27 cellular contexts compared by ENCODE assay signal in the genomic region with DNA sequence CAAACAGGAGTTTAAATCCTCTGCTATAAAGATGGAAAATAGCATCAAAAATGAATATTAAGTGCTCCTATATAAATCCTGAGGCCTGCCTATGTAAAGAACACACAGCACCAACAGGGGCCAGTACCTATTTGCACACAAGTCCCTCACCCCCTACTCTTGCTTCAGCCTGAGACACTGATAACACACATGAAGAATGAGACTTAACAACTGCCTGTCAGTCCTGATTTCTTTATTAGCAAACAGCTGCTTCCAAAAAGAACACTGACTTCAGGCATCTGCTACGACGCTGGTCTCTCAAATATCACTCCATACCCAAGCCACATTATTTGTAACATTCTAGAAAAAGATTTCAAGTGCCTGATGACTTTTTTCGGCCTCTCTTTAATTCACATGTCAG. TPM values are rescaled to one million over a fixed set of nuclear protein-coding genes. Genes with fewer than 3 reads are reported as not detected.
DNase-seq lines count a peak whose midpoint lies in the region; ATAC-seq and TF ChIP-seq lines count a peak whose summit lies in the region.
"Had no signal": no experiment of that assay in that cellular context is flagged by ENCODE, and none has a peak within 500 bp of the region (broad histone marks: within the 10 kb centered on the region; RNA-seq: fewer than 3 reads in every experiment).

No MANE protein-coding gene starts in this region.

- H3K27me3 ChIP-seq in Caco-2 (replicated peaks; ENCODE audit: control insufficient read depth, insufficient read depth, low read length) (no peaks in the 10 kb centered on the region), psoas muscle (ENCODE audit: insufficient read depth in 3 of 3, low read length in 2 of 3) (no peaks in the 10 kb centered on the region)
- H3K27me3 ChIP-seq: esophagus muscularis mucosa, right atrium auricular region, vagina had no signal

- TF ChIP-seq CTCF in Caco-2 (IDR thresholded peaks at IDR 0.05; ENCODE audit: insufficient read depth in 1 of 2, low read depth in 1 of 2, low read length in 1 of 2, severe bottlenecking in 1 of 2, unreplicated experiment in 1 of 2) (no peak), fibroblast of villous mesenchyme (IDR thresholded peaks at IDR 0.05; ENCODE audit: insufficient read depth, low read depth, low read length) (no peak), psoas muscle (IDR thresholded peaks at IDR 0.05) (no peak), foreskin fibroblast (IDR thresholded peaks at IDR 0.05; ENCODE audit: low read depth, low read length) (no peak)

- intact Hi-C loops in Caco-2 (cut with micrococcal nuclease; ENCODE audit: unreplicated experiment): loop anchor here (1.0 to 5.0 kb wide), 3 partner anchors 17 to 128 kb away; no protein-coding TSS in a partner anchor
- intact Hi-C loops in psoas muscle (cut with DNase I): no loop called here

- no peaks in the 10 kb centered on the region for H3K27me3 Mint-ChIP-seq in Caco-2 (ENCODE audit: insufficient read depth, unreplicated experiment)
- H3K27me3 Mint-ChIP-seq: activated naive CD4-positive, alpha-beta T cell treated with anti-CD3 and anti-CD28 coated beads, Interleukin-2, amount 10 ng/mL, durations not matched to agents 7 days and 5 days; CD4-positive, CD25-positive, alpha-beta regulatory T cell; central memory CD8-positive, alpha-beta T cell had no signal

- ATAC-seq in psoas muscle: peak; percentile 57 to 83 (median 80)
- ATAC-seq in HG03045 (IDR thresholded peaks at IDR 0.05; ENCODE audit: unreplicated experiment): no peak
- ATAC-seq: GM12878 had no signal

- CTCF ChIA-PET in Caco-2 (lab: Charles Lee): interaction anchor here (0.7 to 1.1 kb wide), 2 partner anchors 18 to 49 kb away, joined by 3 to 5 read pairs; no protein-coding TSS in a partner anchor

- H3K36me3 Mint-ChIP-seq in Caco-2 (ENCODE audit: insufficient read depth, unreplicated experiment): peaks cover 50% of the 10 kb centered on the region
- H3K36me3 Mint-ChIP-seq: activated naive CD4-positive, alpha-beta T cell treated with anti-CD3 and anti-CD28 coated beads, Interleukin-2, amount 10 ng/mL, durations not matched to agents 7 days and 5 days; CD4-positive, CD25-positive, alpha-beta regulatory T cell had no signal

- peak overlapping the region; percentile 13 for H3K4me3 ChIP-seq in Caco-2 (ENCODE audit: low read depth, low read length)
- no peak overlapping the region for H3K4me3 ChIP-seq in fibroblast of villous mesenchyme (ENCODE audit: low read depth, low read length)
- H3K4me3 ChIP-seq in psoas muscle: no peak overlapping the region
- no peak overlapping the region for H3K4me3 ChIP-seq in foreskin fibroblast (ENCODE audit: low read depth in 1 of 2, low read length in 2 of 2)
- H3K4me3 ChIP-seq: esophagus muscularis mucosa, GM12878, GM23248, right atrium auricular region, vagina had no signal

- H3K4me1 Mint-ChIP-seq in Caco-2 (ENCODE audit: low read depth, unreplicated experiment): peaks cover 47% of the 10 kb centered on the region
- H3K4me1 Mint-ChIP-seq: activated naive CD4-positive, alpha-beta T cell treated with anti-CD3 and anti-CD28 coated beads, Interleukin-2, amount 10 ng/mL, durations not matched to agents 7 days and 5 days; CD4-positive, CD25-positive, alpha-beta regulatory T cell; central memory CD8-positive, alpha-beta T cell had no signal

- no peaks in the 10 kb centered on the region for H3K9me3 Mint-ChIP-seq in Caco-2 (ENCODE audit: unreplicated experiment)
- H3K9me3 Mint-ChIP-seq: activated naive CD4-positive, alpha-beta T cell treated with anti-CD3 and anti-CD28 coated beads, Interleukin-2, amount 10 ng/mL, durations not matched to agents 7 days and 5 days; activated T-cell treated with anti-CD3 and anti-CD28 coated beads, Interleukin-2, amount 50 U/mL, for 24 hours; central memory CD8-positive, alpha-beta T cell; T-helper 2 cell treated with Interferon-gamma antibody and Interleukin-4, amounts not matched to agents 5 μg/mL and 100 μg/mL, for 36 hours had no signal

- BruUV-seq in Caco-2 (replicated peaks; lab: Mats Ljungman, UMichigan): TSS peak; percentile 19

- H3K4me1 ChIP-seq in Caco-2 (peaks cover 74% of the 10 kb centered on the region), psoas muscle (peaks cover 7% of the 10 kb centered on the region)
- H3K4me1 ChIP-seq: right atrium auricular region had no signal

- DNase-seq in Caco-2 (peak; percentile 49 to 66), NCI-H526 (lab: John Stamatoyannopoulos, UW) (peak; percentile 77 to 80), fibroblast of villous mesenchyme (ENCODE audit: low read depth) (peak; percentile 52), psoas muscle (no peak), foreskin fibroblast (no peak), mucosa of gallbladder (ENCODE audit: low spot score) (no peak)
- DNase-seq in effector CD4-positive, alpha-beta T cell: no peak
- DNase-seq: activated CD4-positive, CD25-positive, alpha-beta regulatory T cell; activated naive CD4-positive, alpha-beta T cell treated with anti-CD3 and anti-CD28 coated beads, Interleukin-2, amount 10 ng/mL, durations not matched to agents 7 days and 5 days; activated T-cell treated with anti-CD3 and anti-CD28 coated beads, Interleukin-2, amount 50 U/mL, for 24 hours; aorta; CD4-positive, CD25-positive, alpha-beta regulatory T cell; DMS79; effector CD8-positive, alpha-beta T cell; GM23248; KBM-7; NCI-H187; occipital lobe; SK-N-SH; substantia nigra had no signal

- H3K9me3 ChIP-seq in Caco-2: no peaks in the 10 kb centered on the region
- no peaks in the 10 kb centered on the region for H3K9me3 ChIP-seq in psoas muscle
- H3K9me3 ChIP-seq: esophagus muscularis mucosa, right atrium auricular region, SK-N-SH, vagina had no signal

- POLR2A ChIA-PET in Caco-2 (lab: Charles Lee): interaction anchor here (1.8 kb wide), 1 partner anchor 56 kb away, joined by 7 read pairs; the partner anchor contains the start of gene MYO10

- WGBS in psoas muscle, 3 donors: 14 to 27% (median 26%) methylated on average over 3 of the region's 3 CpGs

- peaks cover 4% of the 10 kb centered on the region; the same call in 1 of the 2 replicates for H3K36me3 ChIP-seq in Caco-2 (ENCODE audit: control insufficient read depth, insufficient read depth, low read length)
- H3K36me3 ChIP-seq in psoas muscle (ENCODE audit: insufficient read depth in 1 of 2, low read depth in 1 of 2): no peaks in the 10 kb centered on the region
- H3K36me3 ChIP-seq: esophagus muscularis mucosa, right atrium auricular region, vagina had no signal

- peak overlapping the region; percentile 73 for H3K4me3 Mint-ChIP-seq in Caco-2 (ENCODE audit: unreplicated experiment)
- H3K4me3 Mint-ChIP-seq: activated naive CD4-positive, alpha-beta T cell treated with anti-CD3 and anti-CD28 coated beads, Interleukin-2, amount 10 ng/mL, durations not matched to agents 7 days and 5 days; activated T-cell treated with anti-CD3 and anti-CD28 coated beads, Interleukin-2, amount 50 U/mL, for 24 hours; CD4-positive, CD25-positive, alpha-beta regulatory T cell; central memory CD8-positive, alpha-beta T cell; T-helper 2 cell treated with Interferon-gamma antibody and Interleukin-4, amounts not matched to agents 5 μg/mL and 100 μg/mL, for 36 hours had no signal

- H3K27ac Mint-ChIP-seq in Caco-2 (ENCODE audit: unreplicated experiment): peak overlapping the region; percentile 90
- H3K27ac Mint-ChIP-seq: activated naive CD4-positive, alpha-beta T cell treated with anti-CD3 and anti-CD28 coated beads, Interleukin-2, amount 10 ng/mL, durations not matched to agents 7 days and 5 days; activated T-cell treated with anti-CD3 and anti-CD28 coated beads, Interleukin-2, amount 50 U/mL, for 24 hours; CD4-positive, CD25-positive, alpha-beta regulatory T cell; T-helper 2 cell treated with Interferon-gamma antibody and Interleukin-4, amounts not matched to agents 5 μg/mL and 100 μg/mL, for 36 hours had no signal

- H3K27ac ChIP-seq in psoas muscle: peak overlapping the region; percentile 54
- H3K27ac ChIP-seq: esophagus muscularis mucosa, GM23248, right atrium auricular region, vagina had no signal

RNA-seq across cellular contexts. Expression of gene MYO10, which starts 55.5 kb away (rescaled TPM):
- total RNA-seq in Caco-2 (2022): 67.6 and 73.3 TPM in 2 replicates
- total RNA-seq in fibroblast of villous mesenchyme: 36.7 and 61.2 TPM in 2 replicates
- total RNA-seq in psoas muscle: 10 to 100 TPM in 3 of 4 donors, 1 to 10 TPM in 1; 5.8 to 10.2 (median 10.0) TPM
- 10 to 100 TPM in 1 of 3 donors, 1 to 10 TPM in 2; 1.8 to 10.9 (median 3.1) TPM for polyA plus RNA-seq in psoas muscle
- 16.2 TPM for total RNA-seq in mucosa of gallbladder

Comparison
In these comparisons a context has a peak if more than half of its experiments do, and no peak if none do; other contexts are left out.
1. DNase-seq: peak in Caco-2 (2 of 2), NCI-H526 (2 of 2) and fibroblast of villous mesenchyme (single experiment); none in psoas muscle (0 of 2), foreskin fibroblast (0 of 2), effector CD4-positive, alpha-beta T cell (single experiment) and mucosa of gallbladder (single experiment).